Comparison of ENCODE assay signal across 5 cellular contexts in the genomic region with DNA sequence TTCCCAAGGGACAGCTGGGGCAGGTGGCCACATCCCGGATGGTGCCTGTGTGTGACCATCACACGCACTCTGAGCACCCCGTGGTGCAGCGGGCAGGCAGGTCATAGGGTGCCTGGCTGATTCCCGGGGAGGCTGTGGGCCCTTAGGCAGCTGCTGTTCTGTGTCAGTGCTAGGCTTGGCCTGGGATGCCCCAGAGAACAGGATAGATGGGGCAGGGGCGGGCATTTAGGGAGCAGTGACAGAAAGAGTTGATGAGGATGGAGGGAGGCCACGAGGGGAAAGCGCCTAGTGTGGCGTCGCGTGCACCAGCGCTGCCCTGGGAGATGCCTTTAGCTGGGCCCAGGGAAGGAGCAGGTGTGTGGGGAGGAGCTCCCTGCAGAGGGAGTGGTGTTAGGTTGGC. TPM values are rescaled to one million over a fixed set of nuclear protein-coding genes. Genes with fewer than 3 reads are reported as not detected.
"Had no signal": no experiment of that assay in that cellular context is flagged by ENCODE, and none has a peak within 500 bp of the region (broad histone marks: within the 10 kb centered on the region; RNA-seq: fewer than 3 reads in every experiment).

No MANE protein-coding gene starts in this region.

RNA-seq across cellular contexts. Expression of gene PSG8, which starts 1.4 kb away (rescaled TPM):
- total RNA-seq: HepG2, HT-29, K562 had no signal
- polyA plus RNA-seq: HepG2, IgD-negative memory B cell, K562 had no signal

RNA-seq across cellular contexts. Expression of gene PSG3, which starts 26.6 kb away (rescaled TPM):
- total RNA-seq: HepG2, HT-29, HT1080, K562 had no signal
- polyA plus RNA-seq: IgD-negative memory B cell, K562 had no signal
